ENCODE assay signal across 17 cellular contexts in genomic region chr1:86708923-86709322, GRCh38. TPM values are rescaled to one million over a fixed set of nuclear protein-coding genes. Genes with fewer than 3 reads are reported as not detected.
DNase-seq lines count a peak whose midpoint lies in the region; ATAC-seq and TF ChIP-seq lines count a peak whose summit lies in the region.
"Had no signal": no experiment of that assay in that cellular context is flagged by ENCODE, and none has a peak within 500 bp of the region (broad histone marks: within the 10 kb centered on the region; RNA-seq: fewer than 3 reads in every experiment).

No MANE protein-coding gene starts in this region.

- H3K27me3 ChIP-seq in ascending aorta (no peaks in the 10 kb centered on the region), smooth muscle cell (ENCODE audit: low read depth) (no peaks in the 10 kb centered on the region)
- H3K27me3 ChIP-seq: heart right ventricle had no signal

- peak overlapping the region; percentile 24 for H3K4me3 Mint-ChIP-seq in activated naive CD8-positive, alpha-beta T cell
- H3K4me3 Mint-ChIP-seq in activated naive CD8-positive, alpha-beta T cell treated with anti-CD3 and anti-CD28 coated beads for 36 hours: no peak overlapping the region

- H3K27ac ChIP-seq in ascending aorta (peak overlapping the region; percentile 4 to 5), smooth muscle cell (ENCODE audit: low read depth) (peak overlapping the region; percentile 74)
- H3K27ac ChIP-seq: PC-9 had no signal

- peaks cover 10% of the 10 kb centered on the region for H3F3A ChIP-seq in smooth muscle cell (ENCODE audit: low read depth)

- no peak overlapping the region for H3K4me3 ChIP-seq in ascending aorta
- no peak overlapping the region for H3K4me3 ChIP-seq in fibroblast of villous mesenchyme (ENCODE audit: low read depth, low read length)
- H3K4me3 ChIP-seq in smooth muscle cell: peak overlapping the region; percentile 15
- H3K4me3 ChIP-seq: PC-9 had no signal

- no peaks in the 10 kb centered on the region for H3K9me3 Mint-ChIP-seq in activated naive CD8-positive, alpha-beta T cell (ENCODE audit: low read depth)
- no peaks in the 10 kb centered on the region for H3K9me3 Mint-ChIP-seq in activated naive CD8-positive, alpha-beta T cell treated with anti-CD3 and anti-CD28 coated beads for 36 hours
- H3K9me3 Mint-ChIP-seq: T-cell had no signal

- no peaks in the 10 kb centered on the region for H3K36me3 ChIP-seq in ascending aorta
- H3K36me3 ChIP-seq in smooth muscle cell (ENCODE audit: low read depth): no peaks in the 10 kb centered on the region

- peak overlapping the region; percentile 99 for H3K4me2 ChIP-seq in smooth muscle cell
- H3K4me2 ChIP-seq: PC-9 had no signal

- TF ChIP-seq CTCF in ascending aorta (IDR thresholded peaks at IDR 0.05) (no peak), fibroblast of villous mesenchyme (IDR thresholded peaks at IDR 0.05; ENCODE audit: insufficient read depth, low read depth, low read length) (no peak), smooth muscle cell (IDR thresholded peaks at IDR 0.05; ENCODE audit: borderline replicate concordance, insufficient read depth, poor library complexity, severe bottlenecking) (no peak)

- DNase-seq in activated naive CD8-positive, alpha-beta T cell treated with anti-CD3 and anti-CD28 coated beads for 36 hours: no peak
- no peak for DNase-seq in ascending aorta (ENCODE audit: low spot score in 2 of 2)
- peak; percentile 43 for DNase-seq in fibroblast of villous mesenchyme (ENCODE audit: low read depth)
- DNase-seq in smooth muscle cell (lab: John Stamatoyannopoulos, UW; ENCODE audit: unreplicated experiment): no peak
- DNase-seq in hypothalamus (lab: John Stamatoyannopoulos, UW): no peak
- DNase-seq: activated CD4-positive, CD25-positive, alpha-beta regulatory T cell treated with anti-CD3 and anti-CD28 coated beads, Interleukin-2, amount 50 U/mL, for 72 hours; activated naive CD4-positive, alpha-beta T cell treated with anti-CD3 and anti-CD28 coated beads, Interleukin-2, amount 50 U/mL, for 16 hours; heart right ventricle; NCI-H187; NCI-H69; PC-9; posterior cingulate gyrus; stimulated activated CD4-positive, alpha-beta T cell treated with anti-CD3 and anti-CD28 coated beads, Interleukin-15, amount 100 ng/mL, for 24 hours; T-cell had no signal

- peaks cover 56% of the 10 kb centered on the region for H3K4me1 Mint-ChIP-seq in activated naive CD8-positive, alpha-beta T cell (ENCODE audit: low read depth)
- peaks cover 42% of the 10 kb centered on the region for H3K4me1 Mint-ChIP-seq in activated naive CD8-positive, alpha-beta T cell treated with anti-CD3 and anti-CD28 coated beads for 36 hours

- WGBS in smooth muscle cell (ENCODE audit: low lambda C conversion rate): 30% methylated on average over 1 of the region's 1 CpG

- peak overlapping the region; percentile 60 for H2AFZ ChIP-seq in smooth muscle cell (ENCODE audit: low read depth)
- H2AFZ ChIP-seq: PC-9 had no signal

- ATAC-seq in HG02678 (IDR thresholded peaks at IDR 0.05; ENCODE audit: unreplicated experiment) (no peak), HG03521 (IDR thresholded peaks at IDR 0.05; ENCODE audit: unreplicated experiment) (no peak)
- ATAC-seq: heart right ventricle, T-cell had no signal

- H4K20me1 ChIP-seq in smooth muscle cell (ENCODE audit: low read depth): peaks cover 82% of the 10 kb centered on the region

- H3K27ac Mint-ChIP-seq in activated naive CD8-positive, alpha-beta T cell: peak overlapping the region; percentile 65
- no peak overlapping the region for H3K27ac Mint-ChIP-seq in activated naive CD8-positive, alpha-beta T cell treated with anti-CD3 and anti-CD28 coated beads for 36 hours
- H3K27ac Mint-ChIP-seq: T-cell had no signal

- H3K9ac ChIP-seq in smooth muscle cell (ENCODE audit: low read depth): peak overlapping the region; percentile 54

- peaks cover 4 to 43% of the 10 kb centered on the region in 2 donors for H3K4me1 ChIP-seq in ascending aorta
- peaks cover 52% of the 10 kb centered on the region for H3K4me1 ChIP-seq in smooth muscle cell (ENCODE audit: low read depth)

- H3K27me3 Mint-ChIP-seq in activated naive CD8-positive, alpha-beta T cell: no peaks in the 10 kb centered on the region
- H3K27me3 Mint-ChIP-seq in activated naive CD8-positive, alpha-beta T cell treated with anti-CD3 and anti-CD28 coated beads for 36 hours: no peaks in the 10 kb centered on the region
- H3K27me3 Mint-ChIP-seq: T-cell had no signal

- intact Hi-C loops in ascending aorta (cut with DNase I): loop anchor here (10.0 kb wide), 5 partner anchors 256 to 1976 kb away; partner anchors contain the start of genes ODF2L and PKN2

- H3K36me3 Mint-ChIP-seq in activated naive CD8-positive, alpha-beta T cell: peaks cover 3% of the 10 kb centered on the region
- H3K36me3 Mint-ChIP-seq in activated naive CD8-positive, alpha-beta T cell treated with anti-CD3 and anti-CD28 coated beads for 36 hours: peaks cover 10% of the 10 kb centered on the region

- H3K79me2 ChIP-seq in smooth muscle cell (ENCODE audit: low read depth): peaks cover 88% of the 10 kb centered on the region

- H3K9me3 ChIP-seq in ascending aorta (no peaks in the 10 kb centered on the region), smooth muscle cell (replicated peaks; ENCODE audit: low read depth) (no peaks in the 10 kb centered on the region)
- H3K9me3 ChIP-seq: heart right ventricle had no signal

RNA-seq across cellular contexts. Expression of gene SH3GLB1, which starts 4.5 kb away (rescaled TPM):
- total RNA-seq in activated naive CD8-positive, alpha-beta T cell treated with anti-CD3 and anti-CD28 coated beads for 36 hours: 10 to 100 TPM; 49.7 to 52.7 TPM
- total RNA-seq in ascending aorta (28.9 TPM), fibroblast of villous mesenchyme (44.5 and 47.9 TPM in 2 replicates), smooth muscle cell (69.0 and 89.8 TPM in 2 replicates)
- 76.5 and 86.8 TPM in 2 replicates for polyA plus RNA-seq in smooth muscle cell
